8 cellular contexts compared by ENCODE assay signal in genomic region chr21:25573409-25574206, GRCh38. TPM values are rescaled to one million over a fixed set of nuclear protein-coding genes. Genes with fewer than 3 reads are reported as not detected.
DNase-seq lines count a peak whose midpoint lies in the region; ATAC-seq and TF ChIP-seq lines count a peak whose summit lies in the region.

No MANE protein-coding gene starts in this region.

- peaks cover 52% of the 10 kb centered on the region for H3K36me3 Mint-ChIP-seq in T-helper 2 cell treated with Interferon-gamma antibody and Interleukin-4, amounts not matched to agents 5 μg/mL and 100 μg/mL, for 36 hours (ENCODE audit: low read depth)

- no peak overlapping the region for H4K91ac ChIP-seq in trophoblast cell (ENCODE audit: low read depth, low read length)

- H3K4me3 ChIP-seq in trophoblast cell (ENCODE audit: low read depth, low read length) (no peak overlapping the region), gastrocnemius medialis (no peak overlapping the region)

- H4K12ac ChIP-seq in trophoblast cell (ENCODE audit: low read depth, low read length), result no peak overlapping the region

- H3K27me3 ChIP-seq in trophoblast cell (ENCODE audit: insufficient read depth, low read length) (no peaks in the 10 kb centered on the region), gastrocnemius medialis (no peaks in the 10 kb centered on the region)

- H2AK5ac ChIP-seq in trophoblast cell (ENCODE audit: low read length), result no peak overlapping the region

- ATAC-seq in HG03442 (IDR thresholded peaks at IDR 0.05; ENCODE audit: unreplicated experiment) (peak; percentile 25), GM19035 (IDR thresholded peaks at IDR 0.05; ENCODE audit: unreplicated experiment) (no peak), gastrocnemius medialis (no peak)

- WGBS in trophoblast cell (ENCODE audit: extremely low coverage, insufficient coverage, insufficient read length), result no CpG with 5 or more reads among the region's 6 CpGs

- no peak overlapping the region for H2BK12ac ChIP-seq in trophoblast cell (ENCODE audit: low read length)

- in situ Hi-C loops in gastrocnemius medialis (cut with MboI; ENCODE audit: low sequenced_read_pairs in 4 of 4), result no loop called here

- H3K18ac ChIP-seq in trophoblast cell (ENCODE audit: low read length), result no peak overlapping the region

- peak; percentile 61 for DNase-seq in stimulated activated CD4-positive, alpha-beta T cell treated with anti-CD3 and anti-CD28 coated beads, Interleukin-12 subunit alpha, Interleukin-12 subunit beta, amount 100 ng/mL, for 4 hours
- DNase-seq in stimulated activated CD4-positive, alpha-beta T cell treated with anti-CD3 and anti-CD28 coated beads, Interleukin-2, amount 100 ng/mL, for 48 hours, result no peak
- peak; percentile 84 for DNase-seq in T-helper 2 cell treated with Interferon-gamma antibody and Interleukin-4, amounts not matched to agents 5 μg/mL and 100 μg/mL, for 36 hours (ENCODE audit: low spot score)
- DNase-seq in caudate nucleus (lab: John Stamatoyannopoulos, UW) (peak in 29 of 61 donors; percentile 1 to 91 (median 26)), trophoblast cell (peak; percentile 65 to 74), gastrocnemius medialis (no peak)

- no peaks in the 10 kb centered on the region for H3K79me2 ChIP-seq in trophoblast cell (ENCODE audit: control insufficient read depth, insufficient read depth, low read length, poor library complexity)

- no peak overlapping the region for H4K8ac ChIP-seq in trophoblast cell (ENCODE audit: low read depth, low read length)

- H3K4ac ChIP-seq in trophoblast cell (ENCODE audit: low read depth, low read length), result no peak overlapping the region

- peak overlapping the region; percentile 46 for H3K27ac ChIP-seq in caudate nucleus (ENCODE audit: low read depth, low read length)
- H3K27ac ChIP-seq in trophoblast cell (ENCODE audit: low read depth, low read length), result no peak overlapping the region
- no peak overlapping the region for H3K27ac ChIP-seq in gastrocnemius medialis

- peak overlapping the region; percentile 74 for H3K4me3 Mint-ChIP-seq in T-helper 2 cell treated with Interferon-gamma antibody and Interleukin-4, amounts not matched to agents 5 μg/mL and 100 μg/mL, for 36 hours

- H3K14ac ChIP-seq in trophoblast cell (ENCODE audit: low read length), result no peak overlapping the region

- H3K4me1 Mint-ChIP-seq in T-helper 2 cell treated with Interferon-gamma antibody and Interleukin-4, amounts not matched to agents 5 μg/mL and 100 μg/mL, for 36 hours (ENCODE audit: low read depth), result peaks cover 65% of the 10 kb centered on the region

- H3K4me1 ChIP-seq in trophoblast cell (ENCODE audit: control insufficient read depth in 1 of 2, insufficient read depth in 2 of 2, low read length in 2 of 2) (peaks cover 0 to 4% of the 10 kb centered on the region in 2 experiments), gastrocnemius medialis (no peaks in the 10 kb centered on the region)

- H2AFZ ChIP-seq in trophoblast cell (ENCODE audit: insufficient read depth, low read length, poor library complexity), result no peak overlapping the region

- no peaks in the 10 kb centered on the region for H3K9me3 ChIP-seq in trophoblast cell (ENCODE audit: insufficient read depth, low read depth, low read length)
- no peaks in the 10 kb centered on the region for H3K9me3 ChIP-seq in gastrocnemius medialis

- no peak overlapping the region for H2BK120ac ChIP-seq in trophoblast cell (ENCODE audit: insufficient read depth, low read length, poor library complexity)

- no peak overlapping the region for H3K23ac ChIP-seq in trophoblast cell (ENCODE audit: low read length)

- H3K9me3 Mint-ChIP-seq in T-helper 2 cell treated with Interferon-gamma antibody and Interleukin-4, amounts not matched to agents 5 μg/mL and 100 μg/mL, for 36 hours, result no peaks in the 10 kb centered on the region

- intact Hi-C loops in gastrocnemius medialis (cut with DNase I; ENCODE audit: low total_unique reads), result no loop called here

- TF ChIP-seq POLR2A in gastrocnemius medialis (IDR thresholded peaks at IDR 0.05), result no peak

- H3K4me2 ChIP-seq in trophoblast cell (ENCODE audit: low read length), result no peak overlapping the region

- no peak overlapping the region for H2BK5ac ChIP-seq in trophoblast cell (ENCODE audit: low read depth, low read length, poor library complexity)

- TF ChIP-seq CTCF in gastrocnemius medialis (IDR thresholded peaks at IDR 0.05 in 4 of 5, conservative IDR thresholded peaks at IDR 0.05 in 1 of 5), result no peak

- H3K9ac ChIP-seq in trophoblast cell (ENCODE audit: low read length), result no peak overlapping the region

- peak overlapping the region; percentile 87 for H3K27ac Mint-ChIP-seq in T-helper 2 cell treated with Interferon-gamma antibody and Interleukin-4, amounts not matched to agents 5 μg/mL and 100 μg/mL, for 36 hours

- H3K27me3 Mint-ChIP-seq in T-helper 2 cell treated with Interferon-gamma antibody and Interleukin-4, amounts not matched to agents 5 μg/mL and 100 μg/mL, for 36 hours (ENCODE audit: low read depth), result no peaks in the 10 kb centered on the region

- no peaks in the 10 kb centered on the region for H3K79me1 ChIP-seq in trophoblast cell (ENCODE audit: low read length)

- H3K36me3 ChIP-seq in trophoblast cell (ENCODE audit: control insufficient read depth in 1 of 2, insufficient read depth in 2 of 2, low read length in 2 of 2) (no peaks in the 10 kb centered on the region), gastrocnemius medialis (no peaks in the 10 kb centered on the region)

RNA-seq across cellular contexts. Expression of gene MRPL39, which starts 33.7 kb away (rescaled TPM):
- 45.7 and 46.6 TPM in 2 replicates for polyA plus RNA-seq in trophoblast cell (2013)
- 10 to 100 TPM; 27.1 to 56.6 (median 39.0) TPM for total RNA-seq in gastrocnemius medialis

Comparison
In these comparisons a context has a peak if more than half of its experiments do, and no peak if none do; other contexts are left out.
1. DNase-seq: peak in stimulated activated CD4-positive, alpha-beta T cell treated with anti-CD3 and anti-CD28 coated beads, Interleukin-12 subunit alpha, Interleukin-12 subunit beta, amount 100 ng/mL, for 4 hours (single experiment), T-helper 2 cell treated with Interferon-gamma antibody and Interleukin-4, amounts not matched to agents 5 μg/mL and 100 μg/mL, for 36 hours (single experiment) and trophoblast cell (2 of 2); none in stimulated activated CD4-positive, alpha-beta T cell treated with anti-CD3 and anti-CD28 coated beads, Interleukin-2, amount 100 ng/mL, for 48 hours (0 of 2) and gastrocnemius medialis (0 of 2).